1 cellular context compared by ENCODE assay signal in the genomic region with DNA sequence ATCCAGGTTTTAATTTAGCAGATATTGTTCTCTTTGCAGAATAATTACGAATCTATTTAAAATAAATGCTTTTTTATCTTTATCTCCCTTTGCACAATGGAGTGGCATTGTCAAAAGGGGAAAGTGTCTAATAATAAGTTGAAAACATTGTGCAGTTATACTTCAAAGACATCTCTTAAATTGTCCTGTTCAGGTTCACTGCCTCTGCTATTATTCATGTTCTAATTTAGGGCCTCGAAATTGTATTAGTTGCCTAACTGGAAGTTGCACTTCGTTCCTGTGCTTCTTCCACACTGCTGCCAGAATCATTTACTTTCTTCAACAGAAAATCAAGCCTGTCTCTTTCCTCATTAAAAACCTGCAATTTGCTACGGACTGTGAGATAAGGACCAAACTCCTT.
TF ChIP-seq lines count a peak whose summit lies in the region.

No MANE protein-coding gene starts in this region.

TF ChIP-seq in GM12878, 131 proteins besides CTCF, POLR2A, EP300 and RAD21:
- no peak for TF ChIP-seq ZBTB11 (CRISPR knock-in tag; IDR thresholded peaks at IDR 0.05)
- no peak for TF ChIP-seq SIN3A (IDR thresholded peaks at IDR 0.05; ENCODE audit: low read depth, low read length)
- TF ChIP-seq SMAD1 (IDR thresholded peaks at IDR 0.05; ENCODE audit: low read depth, partially characterized antibody), result no peak
- TF ChIP-seq TCF7 (IDR thresholded peaks at IDR 0.05; ENCODE audit: borderline replicate concordance), result peak; percentile 50; the same call in 1 of the 2 replicates
- no peak for TF ChIP-seq BHLHE40 (IDR thresholded peaks at IDR 0.05; ENCODE audit: borderline replicate concordance in 1 of 2, low read depth in 2 of 2, low read length in 1 of 2)
- no peak for TF ChIP-seq CREM (IDR thresholded peaks at IDR 0.05; ENCODE audit: low read depth)
- no peak for TF ChIP-seq RFX5 (IDR thresholded peaks at IDR 0.05; ENCODE audit: low read depth, low read length)
- TF ChIP-seq MEF2A (IDR thresholded peaks at IDR 0.05; ENCODE audit: insufficient read depth, low read depth, low read length), result peak; percentile 55; the same call in 1 of the 2 replicates
- no peak for TF ChIP-seq ZZZ3 (IDR thresholded peaks at IDR 0.05; ENCODE audit: control insufficient read depth, insufficient read length, low read depth)
- TF ChIP-seq ZBED1 (IDR thresholded peaks at IDR 0.05; ENCODE audit: borderline replicate concordance), result no peak
- TF ChIP-seq CUX1 (IDR thresholded peaks at IDR 0.05; ENCODE audit: insufficient replicate concordance, low read depth, low read length), result no peak
- TF ChIP-seq, protein P1, sequence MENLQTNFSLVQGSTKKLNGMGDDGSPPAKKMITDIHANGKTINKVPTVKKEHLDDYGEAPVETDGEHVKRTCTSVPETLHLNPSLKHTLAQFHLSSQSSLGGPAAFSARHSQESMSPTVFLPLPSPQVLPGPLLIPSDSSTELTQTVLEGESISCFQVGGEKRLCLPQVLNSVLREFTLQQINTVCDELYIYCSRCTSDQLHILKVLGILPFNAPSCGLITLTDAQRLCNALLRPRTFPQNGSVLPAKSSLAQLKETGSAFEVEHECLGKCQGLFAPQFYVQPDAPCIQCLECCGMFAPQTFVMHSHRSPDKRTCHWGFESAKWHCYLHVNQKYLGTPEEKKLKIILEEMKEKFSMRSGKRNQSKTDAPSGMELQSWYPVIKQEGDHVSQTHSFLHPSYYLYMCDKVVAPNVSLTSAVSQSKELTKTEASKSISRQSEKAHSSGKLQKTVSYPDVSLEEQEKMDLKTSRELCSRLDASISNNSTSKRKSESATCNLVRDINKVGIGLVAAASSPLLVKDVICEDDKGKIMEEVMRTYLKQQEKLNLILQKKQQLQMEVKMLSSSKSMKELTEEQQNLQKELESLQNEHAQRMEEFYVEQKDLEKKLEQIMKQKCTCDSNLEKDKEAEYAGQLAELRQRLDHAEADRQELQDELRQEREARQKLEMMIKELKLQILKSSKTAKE (IDR thresholded peaks at IDR 0.05; ENCODE audit: low read depth, poor library complexity, severe bottlenecking), result no peak
- no peak for TF ChIP-seq EGR1 (IDR thresholded peaks at IDR 0.05; ENCODE audit: borderline replicate concordance in 1 of 2, low read depth in 2 of 2, low read length in 2 of 2)
- TF ChIP-seq POU2F2 (IDR thresholded peaks at IDR 0.05; ENCODE audit: borderline replicate concordance, low read depth, low read length), result no peak
TF ChIP-seq in GM12878: peak in this region for 2.
